1 cellular context compared by ENCODE assay signal in the genomic region with DNA sequence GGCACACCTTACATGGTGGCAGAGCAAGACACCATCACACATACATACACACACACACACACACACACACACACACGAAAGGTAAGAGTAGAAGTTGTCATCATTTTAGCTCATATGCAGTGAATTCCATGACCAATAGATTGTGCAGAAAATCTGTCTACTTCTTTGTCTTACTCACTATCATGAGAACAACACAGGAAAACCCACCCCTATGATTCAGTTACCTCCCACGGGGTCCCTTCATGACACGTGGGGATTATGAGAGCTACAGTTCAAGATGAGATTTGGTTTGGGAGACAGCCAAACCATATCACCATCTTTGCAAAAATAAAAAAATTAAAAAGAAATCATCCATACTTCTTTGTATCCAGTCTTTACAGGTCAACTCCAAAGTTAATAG.
TF ChIP-seq lines count a peak whose summit lies in the region.

No MANE protein-coding gene starts in this region.

TF ChIP-seq in H1, 55 proteins besides CTCF, POLR2A, EP300 and RAD21:
- no peak for TF ChIP-seq KDM5A (IDR thresholded peaks at IDR 0.05; ENCODE audit: low read length)
- TF ChIP-seq CBX5 (IDR thresholded peaks at IDR 0.05; ENCODE audit: low read depth, low read length): no peak
- TF ChIP-seq SIRT6 (IDR thresholded peaks at IDR 0.05; ENCODE audit: low read length): no peak
